In the genomic region with DNA sequence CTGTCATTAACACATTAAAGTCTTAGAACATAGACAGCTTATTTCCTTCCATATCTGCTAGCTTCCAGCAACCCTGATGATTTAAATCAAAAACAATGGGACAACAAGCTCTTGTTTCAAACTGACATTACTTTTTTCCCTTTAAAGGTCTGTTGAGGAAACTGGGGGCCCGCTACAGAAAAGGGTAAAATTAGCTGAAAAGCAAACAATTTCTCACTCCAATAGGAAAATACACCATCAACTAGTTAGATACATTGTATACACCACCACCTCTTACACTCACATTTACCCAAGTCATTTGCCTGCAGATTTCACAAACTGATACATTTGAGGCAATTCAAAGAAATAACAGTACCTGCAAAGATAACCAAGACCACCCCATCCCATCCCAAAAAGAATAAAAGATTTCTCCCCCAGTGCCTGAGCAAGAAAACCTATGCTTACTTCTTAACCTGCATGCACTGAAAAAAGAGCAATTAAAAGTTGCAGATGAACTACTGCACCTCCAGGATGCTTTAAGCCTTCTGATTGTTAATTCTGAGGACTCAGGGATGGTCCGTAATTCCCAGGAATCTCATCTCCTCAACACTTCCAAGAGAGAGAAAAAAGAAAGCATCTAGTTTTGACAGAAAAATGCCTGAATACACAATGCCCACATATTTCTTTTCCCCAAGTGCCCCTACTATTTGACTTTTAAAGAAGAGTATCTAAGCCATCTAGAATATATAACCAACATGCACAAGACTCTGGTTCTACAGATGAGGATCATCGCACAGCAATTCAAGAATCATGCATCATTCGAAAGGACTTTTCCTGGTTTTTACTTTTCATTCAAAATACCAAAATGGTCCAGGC, we compare ENCODE assay signal across 10 cellular contexts. TPM values are rescaled to one million over a fixed set of nuclear protein-coding genes. Genes with fewer than 3 reads are reported as not detected.
DNase-seq lines count a peak whose midpoint lies in the region; ATAC-seq and TF ChIP-seq lines count a peak whose summit lies in the region.
"Had no signal": no experiment of that assay in that cellular context is flagged by ENCODE, and none has a peak within 500 bp of the region (broad histone marks: within the 10 kb centered on the region; RNA-seq: fewer than 3 reads in every experiment).

No MANE protein-coding gene starts in this region.

- peak overlapping the region; percentile 84 for H3K27ac Mint-ChIP-seq in activated naive CD4-positive, alpha-beta T cell treated with anti-CD3 and anti-CD28 coated beads, Interleukin-2, amount 10 ng/mL, durations not matched to agents 7 days and 5 days
- H3K27ac Mint-ChIP-seq: nephron progenitor cell had no signal

- H3K79me2 ChIP-seq in mesendoderm (ENCODE audit: control insufficient read depth, insufficient read depth, low read length), result peaks cover 60% of the 10 kb centered on the region

- TF ChIP-seq POLR2A in tibial nerve (IDR thresholded peaks at IDR 0.05), result no peak

- no peak overlapping the region for H2BK5ac ChIP-seq in mesendoderm (ENCODE audit: low read length)

- H3K4ac ChIP-seq in mesendoderm (ENCODE audit: low read depth, low read length), result no peak overlapping the region

- H2BK120ac ChIP-seq in mesendoderm (ENCODE audit: low read depth, low read length), result peak overlapping the region; percentile 80

- no peak overlapping the region for H2AK5ac ChIP-seq in mesendoderm (ENCODE audit: low read length)

- peak overlapping the region; percentile 57 for H2BK15ac ChIP-seq in mesendoderm (replicated peaks; ENCODE audit: low read depth)

- H3K36me3 ChIP-seq in mesendoderm (ENCODE audit: control insufficient read depth, insufficient read depth, low read length) (no peaks in the 10 kb centered on the region), tibial nerve (peaks cover 0 to 6% (median 0%) of the 10 kb centered on the region in 3 donors)

- H3K27ac ChIP-seq in caudate nucleus (ENCODE audit: low read depth, low read length) (peak overlapping the region; percentile 100), mesendoderm (ENCODE audit: low read depth, low read length) (peak overlapping the region; percentile 92), tibial nerve (peak overlapping the region; percentile 92 to 100 (median 98))

- peak overlapping the region; percentile 54 for H3K18ac ChIP-seq in mesendoderm (ENCODE audit: low read length)

- no peak for ATAC-seq in GM21529 (IDR thresholded peaks at IDR 0.05; ENCODE audit: unreplicated experiment)

- no peak overlapping the region for H3K23ac ChIP-seq in mesendoderm (ENCODE audit: low read length)

- no peak overlapping the region for H4K5ac ChIP-seq in mesendoderm (ENCODE audit: low read length)

- no peak overlapping the region for H3K4me2 ChIP-seq in mesendoderm (ENCODE audit: low read length)

- H4K8ac ChIP-seq in mesendoderm (ENCODE audit: low read depth, low read length), result no peak overlapping the region

- no peaks in the 10 kb centered on the region for H3K9me3 ChIP-seq in tibial nerve

- CTCF ChIA-PET in activated naive CD4-positive, alpha-beta T cell treated with anti-CD3 and anti-CD28 coated beads, Interleukin-2, amount 10 ng/mL, durations not matched to agents 7 days and 5 days (lab: Charles Lee), result interaction anchor here (1.8 to 4.9 kb wide), 3 partner anchors 32 to 259 kb away, joined by 5 to 33 read pairs (median 30); no protein-coding TSS in a partner anchor

- H3K9ac ChIP-seq in mesendoderm (ENCODE audit: low read length), result peak overlapping the region; percentile 35

- peaks cover 18% of the 10 kb centered on the region for H3K36me3 Mint-ChIP-seq in activated naive CD4-positive, alpha-beta T cell treated with anti-CD3 and anti-CD28 coated beads, Interleukin-2, amount 10 ng/mL, durations not matched to agents 7 days and 5 days

- no peaks in the 10 kb centered on the region for H3K27me3 Mint-ChIP-seq in activated naive CD4-positive, alpha-beta T cell treated with anti-CD3 and anti-CD28 coated beads, Interleukin-2, amount 10 ng/mL, durations not matched to agents 7 days and 5 days

- no peak overlapping the region for H3K4me3 Mint-ChIP-seq in activated naive CD4-positive, alpha-beta T cell treated with anti-CD3 and anti-CD28 coated beads, Interleukin-2, amount 10 ng/mL, durations not matched to agents 7 days and 5 days
- H3K4me3 Mint-ChIP-seq: nephron progenitor cell had no signal

- TF ChIP-seq EP300 in tibial nerve (IDR thresholded peaks at IDR 0.05), result no peak

- H3K4me3 ChIP-seq in mesendoderm (ENCODE audit: low read length) (no peak overlapping the region), tibial nerve (peak overlapping the region in 1 of 4 donors; percentile 32)

- H3K4me1 ChIP-seq in mesendoderm (ENCODE audit: control insufficient read depth, low read depth, low read length), result peaks cover 59% of the 10 kb centered on the region
- H3K4me1 ChIP-seq in tibial nerve, result peaks cover 10 to 100% (median 77%) of the 10 kb centered on the region in 4 donors

- peak overlapping the region; percentile 47 for H3K56ac ChIP-seq in mesendoderm (ENCODE audit: low read length)

- H3K4me1 Mint-ChIP-seq in activated naive CD4-positive, alpha-beta T cell treated with anti-CD3 and anti-CD28 coated beads, Interleukin-2, amount 10 ng/mL, durations not matched to agents 7 days and 5 days, result peaks cover 26% of the 10 kb centered on the region
- H3K4me1 Mint-ChIP-seq: nephron progenitor cell had no signal

- no CpG with 5 or more reads among the region's 4 CpGs for WGBS in mesendoderm (ENCODE audit: extremely low coverage, insufficient coverage, low lambda C conversion rate)
- 40 to 41% methylated on average over 4 of the region's 4 CpGs for WGBS in tibial nerve, 2 donors

- H3K9me3 Mint-ChIP-seq in activated naive CD4-positive, alpha-beta T cell treated with anti-CD3 and anti-CD28 coated beads, Interleukin-2, amount 10 ng/mL, durations not matched to agents 7 days and 5 days, result no peaks in the 10 kb centered on the region
- H3K9me3 Mint-ChIP-seq: nephron progenitor cell had no signal

- peaks cover 4% of the 10 kb centered on the region for H3K79me1 ChIP-seq in mesendoderm (ENCODE audit: low read length)

- H3K27me3 ChIP-seq in mesendoderm (ENCODE audit: insufficient read depth, low read length, poor library complexity) (no peaks in the 10 kb centered on the region), tibial nerve (no peaks in the 10 kb centered on the region)

- DNase-seq in activated naive CD4-positive, alpha-beta T cell treated with anti-CD3 and anti-CD28 coated beads, Interleukin-2, amount 10 ng/mL, durations not matched to agents 7 days and 5 days, result no peak
- DNase-seq in activated naive CD4-positive, alpha-beta T cell treated with Interleukin-2 at 50 U/mL for 16 hours, result no peak
- peak in 1 of 61 donors; percentile 17 for DNase-seq in caudate nucleus (lab: John Stamatoyannopoulos, UW)
- no peak for DNase-seq in mesendoderm
- no peak for DNase-seq in tibial nerve (ENCODE audit: low spot score in 2 of 2)
- no peak for DNase-seq in stimulated activated naive CD4-positive, alpha-beta T cell treated with Interleukin-2 at 50 U/mL for 16 hours (lab: John Stamatoyannopoulos, UW)
- no peak for DNase-seq in NCI-H146 (lab: John Stamatoyannopoulos, UW)
- DNase-seq: activated CD4-positive, alpha-beta T cell treated with anti-CD3 and anti-CD28 coated beads, Interleukin-2, amount 50 U/mL, for 4 hours; nephron progenitor cell had no signal

- no peak for TF ChIP-seq CTCF in tibial nerve (IDR thresholded peaks at IDR 0.05)

RNA-seq across cellular contexts. Expression of gene ZMYND8, which starts 5.6 kb away (rescaled TPM):
- 29.6 TPM for polyA plus RNA-seq in mesendoderm (2013, experiment 1 of 2)
- polyA plus RNA-seq in mesendoderm (2013, experiment 2 of 2), result 30.9 TPM
- total RNA-seq in tibial nerve, result 10 to 100 TPM; 45.3 to 69.9 (median 49.8) TPM
